18 cellular contexts compared by ENCODE assay signal in the genomic region with DNA sequence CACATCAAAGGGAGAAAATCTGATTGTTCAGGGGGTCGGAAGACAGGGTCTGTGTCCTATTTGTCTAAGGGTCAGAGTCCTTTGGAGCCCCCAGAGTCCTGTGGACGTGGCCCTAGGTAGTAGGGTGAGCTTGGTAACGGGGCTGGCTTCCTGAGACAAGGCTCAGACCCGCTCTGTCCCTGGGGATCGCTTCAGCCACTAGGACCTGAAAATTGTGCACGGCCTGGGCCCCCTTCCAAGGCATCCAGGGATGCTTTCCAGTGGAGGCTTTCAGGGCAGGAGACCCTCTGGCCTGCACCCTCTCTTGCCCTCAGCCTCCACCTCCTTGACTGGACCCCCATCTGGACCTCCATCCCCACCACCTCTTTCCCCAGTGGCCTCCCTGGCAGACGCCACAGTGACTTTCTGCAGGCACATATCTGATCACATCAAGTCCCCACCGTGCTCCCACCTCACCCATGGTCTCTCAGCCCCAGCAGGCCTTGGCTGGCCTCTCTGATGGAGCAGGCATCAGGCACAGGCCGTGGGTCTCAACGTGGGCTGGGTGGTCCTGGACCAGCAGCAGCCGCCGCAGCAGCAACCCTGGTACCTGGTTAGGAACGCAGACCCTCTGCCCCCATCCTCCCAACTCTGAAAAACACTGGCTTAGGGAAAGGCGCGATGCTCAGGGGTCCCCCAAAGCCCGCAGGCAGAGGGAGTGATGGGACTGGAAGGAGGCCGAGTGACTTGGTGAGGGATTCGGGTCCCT. TPM values are rescaled to one million over a fixed set of nuclear protein-coding genes. Genes with fewer than 3 reads are reported as not detected.
DNase-seq lines count a peak whose midpoint lies in the region; ATAC-seq and TF ChIP-seq lines count a peak whose summit lies in the region.
"Had no signal": no experiment of that assay in that cellular context is flagged by ENCODE, and none has a peak within 500 bp of the region (broad histone marks: within the 10 kb centered on the region; RNA-seq: fewer than 3 reads in every experiment).

No MANE protein-coding gene starts in this region.

- H3K9me3 ChIP-seq in hepatocyte (ENCODE audit: low read depth): no peaks in the 10 kb centered on the region
- H3K9me3 ChIP-seq: colonic mucosa, esophagus muscularis mucosa had no signal

- no peaks in the 10 kb centered on the region for H4K20me1 ChIP-seq in hepatocyte (ENCODE audit: insufficient read depth, poor library complexity, severe bottlenecking)

- peaks cover 51% of the 10 kb centered on the region for H3K27me3 Mint-ChIP-seq in activated CD4-positive, alpha-beta T cell treated with anti-CD3 and anti-CD28 coated beads, Interleukin-2, amount 10 ng/mL, durations not matched to agents 24 days and 14 days

- ATAC-seq in stimulated activated effector memory CD8-positive, alpha-beta T cell treated with anti-CD3 and anti-CD28 coated beads, Interleukin-12 subunit alpha, Interleukin-12 subunit beta, amount 100 ng/mL, for 72 hours: no peak
- no peak for ATAC-seq in left ventricle myocardium superior
- no peak for ATAC-seq in GM21737 (IDR thresholded peaks at IDR 0.05; ENCODE audit: unreplicated experiment)

- H3K36me3 ChIP-seq in hepatocyte (replicated peaks; ENCODE audit: insufficient read depth, low read depth): no peaks in the 10 kb centered on the region
- H3K36me3 ChIP-seq: colonic mucosa, esophagus muscularis mucosa had no signal

- H3K4me2 ChIP-seq in hepatocyte: peak overlapping the region; percentile 99

- no peaks in the 10 kb centered on the region for H3K4me1 ChIP-seq in hepatocyte (ENCODE audit: insufficient read depth)

- no peaks in the 10 kb centered on the region for H3K27me3 ChIP-seq in hepatocyte

- no peaks in the 10 kb centered on the region for H3K9me2 ChIP-seq in hepatocyte (replicated peaks; ENCODE audit: insufficient read depth)

- TF ChIP-seq EP300 in Ishikawa (IDR thresholded peaks at IDR 0.05; ENCODE audit: borderline replicate concordance): no peak

- no peak for DNase-seq in activated CD4-positive, alpha-beta T cell treated with anti-CD3 and anti-CD28 coated beads, Interleukin-2, amount 10 ng/mL, durations not matched to agents 24 days and 14 days
- DNase-seq in activated CD4-positive, alpha-beta T cell treated with anti-CD3 and anti-CD28 coated beads, Interleukin-2, amount 50 U/mL, for 1 hour: no peak
- DNase-seq in hepatocyte (ENCODE audit: low spot score) (no peak), medulla oblongata (ENCODE audit: extremely low spot score) (no peak), left ventricle myocardium superior (no peak)
- DNase-seq in stimulated activated effector memory CD8-positive, alpha-beta T cell treated with anti-CD3 and anti-CD28 coated beads, Interleukin-12 subunit alpha, Interleukin-12 subunit beta, amount 100 ng/mL, for 72 hours (ENCODE audit: low spot score in 2 of 2): no peak
- DNase-seq: activated T-cell treated with anti-CD3 and anti-CD28 coated beads, Interleukin-2, amount 50 U/mL, for 24 hours; amniotic stem cell; Karpas-422; left colon; NCI-H1436 treated with DMSO at 0.1 percent for 48 hours; OCI-M1; stimulated activated CD4-positive, alpha-beta T cell treated with anti-CD3 and anti-CD28 coated beads, Interleukin-1b, Interleukin-23, amount 100 ng/mL, for 48 hours had no signal

- H3K4me1 Mint-ChIP-seq in activated CD4-positive, alpha-beta T cell treated with anti-CD3 and anti-CD28 coated beads, Interleukin-2, amount 10 ng/mL, durations not matched to agents 24 days and 14 days: peaks cover 11% of the 10 kb centered on the region
- H3K4me1 Mint-ChIP-seq in stimulated activated effector memory CD8-positive, alpha-beta T cell treated with anti-CD3 and anti-CD28 coated beads, Interleukin-12 subunit alpha, Interleukin-12 subunit beta, amount 100 ng/mL, for 72 hours: peaks cover 19% of the 10 kb centered on the region

- intact Hi-C loops in activated CD4-positive, alpha-beta T cell treated with anti-CD3 and anti-CD28 coated beads, Interleukin-2, amount 10 ng/mL, durations not matched to agents 24 days and 14 days (cut with micrococcal nuclease): no loop called here
- intact Hi-C loops in left ventricle myocardium superior (cut with micrococcal nuclease): no loop called here

- no peak overlapping the region for H3K27ac Mint-ChIP-seq in activated CD4-positive, alpha-beta T cell treated with anti-CD3 and anti-CD28 coated beads, Interleukin-2, amount 10 ng/mL, durations not matched to agents 24 days and 14 days
- no peak overlapping the region for H3K27ac Mint-ChIP-seq in stimulated activated effector memory CD8-positive, alpha-beta T cell treated with anti-CD3 and anti-CD28 coated beads, Interleukin-12 subunit alpha, Interleukin-12 subunit beta, amount 100 ng/mL, for 72 hours
- H3K27ac Mint-ChIP-seq: activated T-cell treated with anti-CD3 and anti-CD28 coated beads, Interleukin-2, amount 50 U/mL, for 24 hours had no signal

- peak overlapping the region; percentile 30 for H3K4me3 Mint-ChIP-seq in activated CD4-positive, alpha-beta T cell treated with anti-CD3 and anti-CD28 coated beads, Interleukin-2, amount 10 ng/mL, durations not matched to agents 24 days and 14 days
- peak overlapping the region; percentile 13 for H3K4me3 Mint-ChIP-seq in stimulated activated effector memory CD8-positive, alpha-beta T cell treated with anti-CD3 and anti-CD28 coated beads, Interleukin-12 subunit alpha, Interleukin-12 subunit beta, amount 100 ng/mL, for 72 hours

- H3K4me3 ChIP-seq in hepatocyte: no peak overlapping the region

- H3K36me3 Mint-ChIP-seq in activated CD4-positive, alpha-beta T cell treated with anti-CD3 and anti-CD28 coated beads, Interleukin-2, amount 10 ng/mL, durations not matched to agents 24 days and 14 days (ENCODE audit: low read depth): no peaks in the 10 kb centered on the region
- H3K36me3 Mint-ChIP-seq in stimulated activated effector memory CD8-positive, alpha-beta T cell treated with anti-CD3 and anti-CD28 coated beads, Interleukin-12 subunit alpha, Interleukin-12 subunit beta, amount 100 ng/mL, for 72 hours: no peaks in the 10 kb centered on the region

- no peak overlapping the region for H3K27ac ChIP-seq in hepatocyte
- H3K27ac ChIP-seq: colonic mucosa, esophagus muscularis mucosa had no signal

- H3K9me3 Mint-ChIP-seq in activated CD4-positive, alpha-beta T cell treated with anti-CD3 and anti-CD28 coated beads, Interleukin-2, amount 10 ng/mL, durations not matched to agents 24 days and 14 days: no peaks in the 10 kb centered on the region
- H3K9me3 Mint-ChIP-seq in stimulated activated effector memory CD8-positive, alpha-beta T cell treated with anti-CD3 and anti-CD28 coated beads, Interleukin-12 subunit alpha, Interleukin-12 subunit beta, amount 100 ng/mL, for 72 hours: no peaks in the 10 kb centered on the region
- H3K9me3 Mint-ChIP-seq: activated T-cell treated with anti-CD3 and anti-CD28 coated beads, Interleukin-2, amount 50 U/mL, for 24 hours had no signal

- TF ChIP-seq CTCF in hepatocyte (IDR thresholded peaks at IDR 0.05; ENCODE audit: poor library complexity): no peak

- 81% methylated on average over 18 of the region's 18 CpGs for WGBS in hepatocyte (ENCODE audit: low lambda C conversion rate, missing lambda C conversion rate)

- H2AFZ ChIP-seq in hepatocyte: no peak overlapping the region

- peaks cover 4% of the 10 kb centered on the region for H3K79me2 ChIP-seq in hepatocyte

- TF ChIP-seq RAD21 in Ishikawa (IDR thresholded peaks at IDR 0.05; ENCODE audit: low read depth): no peak

TF ChIP-seq in Ishikawa, 13 proteins besides CTCF, POLR2A, EP300 and RAD21:
- TF ChIP-seq ZBTB7A (IDR thresholded peaks at IDR 0.05; ENCODE audit: low read depth) (peak; percentile 13; the same call in 1 of the 2 replicates), TEAD4 (IDR thresholded peaks at IDR 0.05) (no peak), CREB1 (IDR thresholded peaks at IDR 0.05; ENCODE audit: low read depth) (no peak), EGR1 (IDR thresholded peaks at IDR 0.05) (no peak)
- TF ChIP-seq, protein P1, sequence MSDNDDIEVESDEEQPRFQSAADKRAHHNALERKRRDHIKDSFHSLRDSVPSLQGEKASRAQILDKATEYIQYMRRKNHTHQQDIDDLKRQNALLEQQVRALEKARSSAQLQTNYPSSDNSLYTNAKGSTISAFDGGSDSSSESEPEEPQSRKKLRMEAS (IDR thresholded peaks at IDR 0.05): no peak

RNA-seq across cellular contexts. Expression of gene PROC, which starts 3.8 kb away (rescaled TPM):
- total RNA-seq in activated CD4-positive, alpha-beta T cell treated with anti-CD3 and anti-CD28 coated beads, Interleukin-2, amount 10 ng/mL, durations not matched to agents 24 days and 14 days: 0.12 TPM in 1 of 2 replicates, not detected in the other
- total RNA-seq in hepatocyte (42.6 and 62.3 TPM in 2 replicates), left ventricle myocardium superior (not detected)
- polyA plus RNA-seq in hepatocyte: 48.9 and 70.2 TPM in 2 replicates
- total RNA-seq: esophagus muscularis mucosa, myocyte had no signal

RNA-seq across cellular contexts. Expression of gene MAP3K2, which starts 34.3 kb away (rescaled TPM):
- 53.7 and 57.5 TPM in 2 replicates for total RNA-seq in activated CD4-positive, alpha-beta T cell treated with anti-CD3 and anti-CD28 coated beads, Interleukin-2, amount 10 ng/mL, durations not matched to agents 24 days and 14 days
- total RNA-seq in hepatocyte (42.9 and 52.5 TPM in 2 replicates), left ventricle myocardium superior (24.9 TPM)
- 28.5 and 35.7 TPM in 2 replicates for polyA plus RNA-seq in hepatocyte

Comparison
In these comparisons a context has a peak if more than half of its experiments do, and no peak if none do; other contexts are left out.
1. RNA of gene PROC, which starts 3.8 kb away (total RNA-seq): 42.6 to 62.3 TPM in hepatocyte; 0.12 TPM in activated CD4-positive, alpha-beta T cell treated with anti-CD3 and anti-CD28 coated beads, Interleukin-2, amount 10 ng/mL, durations not matched to agents 24 days and 14 days and not detected in left ventricle myocardium superior (single experiment); every median in the first group is over 10 times any median in the second.